24 cellular contexts compared by ENCODE assay signal in the genomic region with DNA sequence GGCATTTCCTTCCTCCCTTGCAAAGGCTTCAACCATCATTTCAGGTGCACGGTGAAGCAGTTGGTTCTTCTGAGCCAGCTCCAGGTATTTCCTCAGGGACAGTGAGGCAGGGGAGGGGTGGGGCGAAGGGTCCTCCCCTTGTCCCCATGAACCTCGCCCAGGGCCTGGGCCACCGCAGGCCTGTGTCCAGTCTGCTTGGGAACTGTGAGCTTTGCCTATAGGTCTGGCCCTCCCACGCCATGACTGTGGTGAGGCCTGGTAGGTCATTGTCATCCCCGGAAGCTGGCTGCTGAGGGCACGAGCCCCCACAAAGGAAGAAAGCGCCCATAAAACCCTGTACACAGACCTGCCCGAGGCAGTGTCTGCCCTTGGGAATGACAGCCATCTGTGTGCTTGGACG.
DNase-seq lines count a peak whose midpoint lies in the region; ATAC-seq, FAIRE-seq and TF ChIP-seq lines count a peak whose summit lies in the region.
"Had no signal": no experiment of that assay in that cellular context is flagged by ENCODE, and none has a peak within 500 bp of the region (broad histone marks: within the 10 kb centered on the region; RNA-seq: fewer than 3 reads in every experiment).

No MANE protein-coding gene starts in this region.

- CTCF ChIA-PET in HepG2 (lab: Yijun Ruan, JAX; ENCODE audit: low intra/inter-chr PET ratio, low total read pairs) = no interaction called here

- H2AK5ac ChIP-seq in trophoblast cell (ENCODE audit: low read length) = peak overlapping the region; percentile 18

- no TSS peak for BruUV-seq in HepG2 (replicated peaks; lab: Mats Ljungman, UMichigan)

- no peak overlapping the region for H3K4me3 ChIP-seq in liver (ENCODE audit: low read depth in 1 of 3, low read length in 3 of 3)
- H3K4me3 ChIP-seq in HepG2 (replicated peaks in 1 of 3; ENCODE audit: insufficient read depth in 1 of 3, low read depth in 2 of 3, low read length in 3 of 3) = no peak overlapping the region
- no peak overlapping the region for H3K4me3 ChIP-seq in right lobe of liver
- H3K4me3 ChIP-seq in trophoblast cell (ENCODE audit: low read depth, low read length) = no peak overlapping the region
- no peak overlapping the region for H3K4me3 ChIP-seq in foreskin fibroblast (ENCODE audit: low read depth in 1 of 2, low read length in 2 of 2)
- H3K4me3 ChIP-seq: BLaER1, GM12878 had no signal

- H3K27ac ChIP-seq in liver (ENCODE audit: low read depth in 1 of 2, low read length in 2 of 2) (peak overlapping the region; percentile 44 to 62), HepG2 (ENCODE audit: extremely low read length, insufficient read depth, low read length) (no peak overlapping the region), C4-2B (peak overlapping the region; percentile 29), right lobe of liver (peak overlapping the region in 2 of 3 donors; percentile 15 to 51), trophoblast cell (ENCODE audit: low read depth, low read length) (no peak overlapping the region)
- H3K27ac ChIP-seq: BLaER1 had no signal

- ATAC-seq in HepG2 = no peak
- ATAC-seq in right lobe of liver = no peak
- ATAC-seq: CD8-positive, alpha-beta T cell; GM12878 had no signal

- H3K79me2 ChIP-seq in HepG2 (ENCODE audit: insufficient read depth, low read length) (no peaks in the 10 kb centered on the region), trophoblast cell (ENCODE audit: control insufficient read depth, insufficient read depth, low read length, poor library complexity) (no peaks in the 10 kb centered on the region)

- no peak for FAIRE-seq in HepG2 (lab: Jason Lieb, UNC)
- FAIRE-seq: A204.1, D721Med, GM12878, GM12892, GM18507 had no signal

- H3K27me3 ChIP-seq in liver (ENCODE audit: control insufficient read depth in 4 of 4, insufficient read depth in 4 of 4, low read length in 3 of 4) (no peaks in the 10 kb centered on the region), HepG2 (ENCODE audit: control insufficient read depth in 1 of 2, insufficient read depth in 2 of 2, low read length in 2 of 2) (peaks cover 0 to 10% of the 10 kb centered on the region in 2 experiments; a peak in 2 of 5 replicates), right lobe of liver (no peaks in the 10 kb centered on the region), trophoblast cell (ENCODE audit: insufficient read depth, low read length) (no peaks in the 10 kb centered on the region)
- H3K27me3 ChIP-seq: BLaER1 had no signal

- no peak for TF ChIP-seq CTCF in liver (IDR thresholded peaks at IDR 0.05; ENCODE audit: low read depth, low read length, missing input control)
- no peak for TF ChIP-seq CTCF in HepG2 (CRISPR knock-in tag; IDR thresholded peaks at IDR 0.05)
- no peak for TF ChIP-seq CTCF in C4-2B (conservative IDR thresholded peaks at IDR 0.05)
- no peak for TF ChIP-seq CTCF in right lobe of liver (IDR thresholded peaks at IDR 0.05)
- TF ChIP-seq CTCF in foreskin fibroblast (IDR thresholded peaks at IDR 0.05; ENCODE audit: low read depth, low read length) = no peak

- intact Hi-C loops in HepG2 (cut with micrococcal nuclease; ENCODE audit: unreplicated experiment) = no loop called here
- intact Hi-C loops in right lobe of liver (cut with DNase I) = no loop called here

- no peak overlapping the region for H3K4ac ChIP-seq in trophoblast cell (ENCODE audit: low read depth, low read length)

- H3K18ac ChIP-seq in trophoblast cell (ENCODE audit: low read length) = no peak overlapping the region

- TF ChIP-seq POLR2A in HepG2 (IDR thresholded peaks at IDR 0.05; ENCODE audit: insufficient read depth in 1 of 2, low read depth in 2 of 2, low read length in 2 of 2) (no peak), right lobe of liver (IDR thresholded peaks at IDR 0.05) (no peak)

- H3K9ac ChIP-seq in liver (ENCODE audit: low read depth in 1 of 2, low read length in 2 of 2) (no peak overlapping the region), HepG2 (ENCODE audit: insufficient read depth, low read depth, low read length) (no peak overlapping the region), trophoblast cell (ENCODE audit: low read length) (no peak overlapping the region)
- H3K9ac ChIP-seq: BLaER1 had no signal

- POLR2A ChIA-PET in HepG2 (lab: Yijun Ruan, JAX) = no interaction called here

- peak overlapping the region; percentile 25 for H2BK12ac ChIP-seq in trophoblast cell (ENCODE audit: low read length)

- H3K9me3 ChIP-seq in liver (ENCODE audit: control insufficient read depth in 4 of 4, low read length in 3 of 4) (no peaks in the 10 kb centered on the region), HepG2 (ENCODE audit: low read length) (no peaks in the 10 kb centered on the region), right lobe of liver (no peaks in the 10 kb centered on the region), trophoblast cell (ENCODE audit: insufficient read depth, low read depth, low read length) (peaks cover 3% of the 10 kb centered on the region)
- H3K9me3 ChIP-seq: BE2C, BLaER1, Caco-2 had no signal

- H3K14ac ChIP-seq in trophoblast cell (ENCODE audit: low read length) = no peak overlapping the region

- peaks cover 11% of the 10 kb centered on the region for H3K79me1 ChIP-seq in trophoblast cell (ENCODE audit: low read length)

- H4K8ac ChIP-seq in trophoblast cell (ENCODE audit: low read depth, low read length) = no peak overlapping the region

- H3K4me1 ChIP-seq in liver (ENCODE audit: control insufficient read depth in 4 of 4, insufficient read depth in 4 of 4, low read length in 3 of 4) (peaks cover 4 to 45% (median 39%) of the 10 kb centered on the region in 4 donors), HepG2 (ENCODE audit: insufficient read depth, low read length) (no peaks in the 10 kb centered on the region), right lobe of liver (peaks cover 0 to 23% (median 9%) of the 10 kb centered on the region in 4 donors), trophoblast cell (ENCODE audit: control insufficient read depth in 1 of 2, insufficient read depth in 2 of 2, low read length in 2 of 2) (peaks cover 0 to 6% of the 10 kb centered on the region in 2 experiments)
- H3K4me1 ChIP-seq: BE2C, Caco-2 had no signal

- peak overlapping the region; percentile 8 for H4K91ac ChIP-seq in trophoblast cell (ENCODE audit: low read depth, low read length)

- TF ChIP-seq RAD21 in liver (IDR thresholded peaks at IDR 0.05) (no peak), HepG2 (CRISPR knock-in tag; IDR thresholded peaks at IDR 0.05) (no peak)

- H4K12ac ChIP-seq in trophoblast cell (ENCODE audit: low read depth, low read length) = no peak overlapping the region

- DNase-seq in HepG2 (ENCODE audit: low spot score) (no peak), right lobe of liver (no peak), trophoblast cell (no peak), foreskin fibroblast (no peak), DMS79 (lab: John Stamatoyannopoulos, UW) (no peak)
- DNase-seq: 8988T; ACHN; BE2C; C1 segment of cervical spinal cord; Caco-2; Calu3; CD4-positive, alpha-beta T cell; CD8-positive, alpha-beta T cell; DND-41; EL; GDM1 had no signal

- TF ChIP-seq EP300 in HepG2 (IDR thresholded peaks at IDR 0.05; ENCODE audit: low read depth in 2 of 2, low read length in 2 of 2) = no peak
- TF ChIP-seq EP300 in HepG2 (CRISPR knock-in tag; IDR thresholded peaks at IDR 0.05; ENCODE audit: borderline replicate concordance) = no peak

- in situ Hi-C loops in HepG2 (cut with HindIII; ENCODE audit: extremely low pct_ligation_motif_present, low pct_unique_long_range_greater_than_20kb) = no loop called here

- WGBS in liver = 92% methylated on average over 10 of the region's 10 CpGs
- 33% methylated on average over 7 of the region's 10 CpGs for WGBS in HepG2 (ENCODE audit: low lambda C conversion rate)
- 86% methylated on average over 8 of the region's 10 CpGs for WGBS in right lobe of liver (ENCODE audit: insufficient coverage, low coverage, low lambda C conversion rate, missing lambda C conversion rate)
- no CpG with 5 or more reads among the region's 10 CpGs for WGBS in trophoblast cell (ENCODE audit: extremely low coverage, insufficient coverage, insufficient read length)

- H3K4me2 ChIP-seq in HepG2 (ENCODE audit: low read depth, low read length) (no peak overlapping the region), trophoblast cell (ENCODE audit: low read length) (no peak overlapping the region)
- H3K4me2 ChIP-seq: BLaER1 had no signal

- H3K36me3 ChIP-seq in liver (ENCODE audit: control insufficient read depth in 4 of 4, insufficient read depth in 3 of 4, low read depth in 1 of 4, low read length in 3 of 4) (no peaks in the 10 kb centered on the region), HepG2 (replicated peaks in 1 of 2; ENCODE audit: control insufficient read depth in 1 of 2, insufficient read depth in 2 of 2, low read length in 2 of 2) (no peaks in the 10 kb centered on the region), right lobe of liver (no peaks in the 10 kb centered on the region), trophoblast cell (ENCODE audit: control insufficient read depth in 1 of 2, insufficient read depth in 2 of 2, low read length in 2 of 2) (no peaks in the 10 kb centered on the region)
- H3K36me3 ChIP-seq: BE2C, BLaER1 had no signal

- H4K20me1 ChIP-seq in HepG2 (ENCODE audit: insufficient read depth, low read length) = no peaks in the 10 kb centered on the region
- H4K20me1 ChIP-seq: BLaER1 had no signal

- H2BK120ac ChIP-seq in trophoblast cell (ENCODE audit: insufficient read depth, low read length, poor library complexity) = no peak overlapping the region

- no peak overlapping the region for H3K23ac ChIP-seq in trophoblast cell (ENCODE audit: low read length)

- H2AFZ ChIP-seq in HepG2 (ENCODE audit: low read length) (no peak overlapping the region), trophoblast cell (ENCODE audit: insufficient read depth, low read length, poor library complexity) (no peak overlapping the region)

- H2BK5ac ChIP-seq in trophoblast cell (ENCODE audit: low read depth, low read length, poor library complexity) = no peak overlapping the region

TF ChIP-seq in HepG2, 621 proteins besides CTCF, POLR2A, EP300 and RAD21 (continues in another document):
- TF ChIP-seq MIXL1 (CRISPR knock-in tag; IDR thresholded peaks at IDR 0.05) (no peak), AGO2 (optimal IDR thresholded peaks at IDR 0.05; ENCODE audit: low read depth, low read length) (no peak), SMARCC2 (IDR thresholded peaks at IDR 0.05) (no peak)

Comparison
In these comparisons a context has a peak if more than half of its experiments do, and no peak if none do; other contexts are left out.
1. H3K27ac ChIP-seq: peak in liver (2 of 2), C4-2B (single experiment) and right lobe of liver (2 of 3); none in HepG2 (single experiment) and trophoblast cell (single experiment).